Comparison of ENCODE assay signal across 20 cellular contexts in genomic region chr22:36902143-36902911, GRCh38. TPM values are rescaled to one million over a fixed set of nuclear protein-coding genes. Genes with fewer than 3 reads are reported as not detected.
DNase-seq lines count a peak whose midpoint lies in the region; ATAC-seq and TF ChIP-seq lines count a peak whose summit lies in the region.
"Had no signal": no experiment of that assay in that cellular context is flagged by ENCODE, and none has a peak within 500 bp of the region (broad histone marks: within the 10 kb centered on the region; RNA-seq: fewer than 3 reads in every experiment).

No MANE protein-coding gene starts in this region.

- no peak for ATAC-seq in activated CD8-positive, alpha-beta T cell treated with anti-CD3 and anti-CD28 coated beads, Interleukin-2, amount 10 ng/mL, durations not matched to agents 7 days and 5 days
- ATAC-seq in activated CD8-positive, alpha-beta T cell treated with anti-CD3 and anti-CD28 coated beads for 36 hours, result no peak
- no peak for ATAC-seq in activated T-helper 17 cell treated with anti-CD3 and anti-CD28 coated beads, Interleukin-2, amount 50 U/mL, for 72 hours (replicated peaks)
- ATAC-seq in lower lobe of right lung (peak; percentile 64 to 67), HG02571 (IDR thresholded peaks at IDR 0.05; ENCODE audit: unreplicated experiment) (no peak)

- H4K20me1 ChIP-seq in MM.1S (ENCODE audit: insufficient read depth, low read length), result no peaks in the 10 kb centered on the region

- intact Hi-C loops in activated CD8-positive, alpha-beta T cell treated with anti-CD3 and anti-CD28 coated beads for 36 hours (cut with micrococcal nuclease), result no loop called here
- intact Hi-C loops in lower lobe of right lung (cut with DNase I) (no loop called here), colonic mucosa (cut with DNase I) (no loop called here)

- H3K36me3 ChIP-seq in MM.1S (replicated peaks; ENCODE audit: insufficient read depth, low read length), result no peaks in the 10 kb centered on the region
- H3K36me3 ChIP-seq in lower lobe of right lung, result no peaks in the 10 kb centered on the region
- no peaks in the 10 kb centered on the region for H3K36me3 ChIP-seq in colonic mucosa
- H3K36me3 ChIP-seq: breast epithelium had no signal

- no peak for DNase-seq in activated CD8-positive, alpha-beta T cell treated with anti-CD3 and anti-CD28 coated beads, Interleukin-2, amount 10 ng/mL, durations not matched to agents 7 days and 5 days
- no peak for DNase-seq in activated CD8-positive, alpha-beta T cell treated with anti-CD3 and anti-CD28 coated beads for 36 hours
- DNase-seq in MM.1S, result no peak
- no peak for DNase-seq in lower lobe of right lung
- DNase-seq in NCI-H345 (lab: John Stamatoyannopoulos, UW), result no peak
- DNase-seq in colonic mucosa, result no peak
- DNase-seq: activated CD4-positive, alpha-beta T cell treated with anti-CD3 and anti-CD28 coated beads for 48 hours; activated CD8-positive, alpha-beta memory T cell treated with anti-CD3 and anti-CD28 coated beads, Interleukin-2, amount 50 U/mL, for 48 hours; cortex of kidney; GOT3; head of caudate nucleus; IMR-90; NCI-H1436 treated with DMSO at 0.1 percent for 48 hours; NCI-H526 had no signal

- H3K27ac Mint-ChIP-seq in activated CD8-positive, alpha-beta T cell treated with anti-CD3 and anti-CD28 coated beads, Interleukin-2, amount 10 ng/mL, durations not matched to agents 7 days and 5 days, result peak overlapping the region; percentile 2
- H3K27ac Mint-ChIP-seq in activated CD8-positive, alpha-beta T cell treated with anti-CD3 and anti-CD28 coated beads for 36 hours, result no peak overlapping the region
- H3K27ac Mint-ChIP-seq in activated T-helper 17 cell treated with anti-CD3 and anti-CD28 coated beads, Interleukin-2, amount 50 U/mL, for 72 hours, result peak overlapping the region; percentile 89
- H3K27ac Mint-ChIP-seq: nephron had no signal

- H3K4me3 Mint-ChIP-seq in activated CD8-positive, alpha-beta T cell treated with anti-CD3 and anti-CD28 coated beads, Interleukin-2, amount 10 ng/mL, durations not matched to agents 7 days and 5 days, result no peak overlapping the region
- no peak overlapping the region for H3K4me3 Mint-ChIP-seq in activated CD8-positive, alpha-beta T cell treated with anti-CD3 and anti-CD28 coated beads for 36 hours
- H3K4me3 Mint-ChIP-seq in activated T-helper 17 cell treated with anti-CD3 and anti-CD28 coated beads, Interleukin-2, amount 50 U/mL, for 72 hours, result peak overlapping the region; percentile 79
- H3K4me3 Mint-ChIP-seq: nephron had no signal

- H3K27ac ChIP-seq in MM.1S (ENCODE audit: low read length), result peak overlapping the region; percentile 68; the same call in 1 of the 2 replicates
- peak overlapping the region; percentile 36 for H3K27ac ChIP-seq in lower lobe of right lung
- H3K27ac ChIP-seq in colonic mucosa, result no peak overlapping the region
- H3K27ac ChIP-seq: parathyroid adenoma had no signal

- H3K4me1 Mint-ChIP-seq in activated CD8-positive, alpha-beta T cell treated with anti-CD3 and anti-CD28 coated beads, Interleukin-2, amount 10 ng/mL, durations not matched to agents 7 days and 5 days (ENCODE audit: low read depth), result peaks cover 37% of the 10 kb centered on the region
- no peaks in the 10 kb centered on the region for H3K4me1 Mint-ChIP-seq in activated CD8-positive, alpha-beta T cell treated with anti-CD3 and anti-CD28 coated beads for 36 hours (ENCODE audit: low read depth)
- H3K4me1 Mint-ChIP-seq in activated T-helper 17 cell treated with anti-CD3 and anti-CD28 coated beads, Interleukin-2, amount 50 U/mL, for 72 hours, result peaks cover 22% of the 10 kb centered on the region
- H3K4me1 Mint-ChIP-seq: nephron had no signal

- H3K4me3 ChIP-seq in MM.1S (ENCODE audit: low read length), result no peak overlapping the region
- no peak overlapping the region for H3K4me3 ChIP-seq in lower lobe of right lung
- H3K4me3 ChIP-seq in colonic mucosa, result no peak overlapping the region
- H3K4me3 ChIP-seq: breast epithelium had no signal

- no peaks in the 10 kb centered on the region for H3K9me3 Mint-ChIP-seq in activated CD8-positive, alpha-beta T cell treated with anti-CD3 and anti-CD28 coated beads, Interleukin-2, amount 10 ng/mL, durations not matched to agents 7 days and 5 days (ENCODE audit: insufficient read depth)
- no peaks in the 10 kb centered on the region for H3K9me3 Mint-ChIP-seq in activated CD8-positive, alpha-beta T cell treated with anti-CD3 and anti-CD28 coated beads for 36 hours
- no peaks in the 10 kb centered on the region for H3K9me3 Mint-ChIP-seq in activated T-helper 17 cell treated with anti-CD3 and anti-CD28 coated beads, Interleukin-2, amount 50 U/mL, for 72 hours

- H3K9ac ChIP-seq in MM.1S (ENCODE audit: low read length) (no peak overlapping the region), colonic mucosa (ENCODE audit: low read depth in 2 of 2, low read length in 2 of 2) (no peak overlapping the region)
- H3K9ac ChIP-seq: parathyroid adenoma had no signal

- TF ChIP-seq CTCF in activated CD8-positive, alpha-beta T cell treated with anti-CD3 and anti-CD28 coated beads for 36 hours (IDR thresholded peaks at IDR 0.05), result no peak
- TF ChIP-seq CTCF in MM.1S (IDR thresholded peaks at IDR 0.05; ENCODE audit: low read length) (no peak), lower lobe of right lung (IDR thresholded peaks at IDR 0.05) (no peak), colonic mucosa (IDR thresholded peaks at IDR 0.05) (no peak)

- H3K36me3 Mint-ChIP-seq in activated CD8-positive, alpha-beta T cell treated with anti-CD3 and anti-CD28 coated beads, Interleukin-2, amount 10 ng/mL, durations not matched to agents 7 days and 5 days (ENCODE audit: low read depth), result peaks cover 6% of the 10 kb centered on the region
- no peaks in the 10 kb centered on the region for H3K36me3 Mint-ChIP-seq in activated CD8-positive, alpha-beta T cell treated with anti-CD3 and anti-CD28 coated beads for 36 hours (ENCODE audit: low read depth)
- no peaks in the 10 kb centered on the region for H3K36me3 Mint-ChIP-seq in activated T-helper 17 cell treated with anti-CD3 and anti-CD28 coated beads, Interleukin-2, amount 50 U/mL, for 72 hours (ENCODE audit: low read depth)

- H3K9me3 ChIP-seq in MM.1S (replicated peaks; ENCODE audit: insufficient read depth, low read length), result no peaks in the 10 kb centered on the region
- no peaks in the 10 kb centered on the region for H3K9me3 ChIP-seq in lower lobe of right lung
- no peaks in the 10 kb centered on the region for H3K9me3 ChIP-seq in colonic mucosa
- H3K9me3 ChIP-seq: breast epithelium had no signal

- H3F3A ChIP-seq in MM.1S (ENCODE audit: insufficient read depth, low read length), result peaks cover 14% of the 10 kb centered on the region

- no peaks in the 10 kb centered on the region for H3K79me2 ChIP-seq in MM.1S (ENCODE audit: low read length)
- H3K79me2 ChIP-seq: parathyroid adenoma had no signal

- peak overlapping the region; percentile 42 for H3K4me2 ChIP-seq in MM.1S (ENCODE audit: low read depth, low read length)

- H3K27me3 ChIP-seq in MM.1S (replicated peaks; ENCODE audit: insufficient read depth, low read length), result no peaks in the 10 kb centered on the region
- no peaks in the 10 kb centered on the region for H3K27me3 ChIP-seq in lower lobe of right lung (ENCODE audit: low read depth)
- H3K27me3 ChIP-seq in colonic mucosa, result no peaks in the 10 kb centered on the region
- H3K27me3 ChIP-seq: breast epithelium had no signal

- peaks cover 18% of the 10 kb centered on the region for H3K4me1 ChIP-seq in MM.1S (ENCODE audit: low read length)
- H3K4me1 ChIP-seq in lower lobe of right lung, result peaks cover 5% of the 10 kb centered on the region
- H3K4me1 ChIP-seq in colonic mucosa, result no peaks in the 10 kb centered on the region
- H3K4me1 ChIP-seq: breast epithelium, parathyroid adenoma had no signal

- POLR2A ChIA-PET in activated CD8-positive, alpha-beta T cell treated with anti-CD3 and anti-CD28 coated beads, Interleukin-2, amount 10 ng/mL, durations not matched to agents 7 days and 5 days (lab: Charles Lee), result interaction anchor here (1.1 to 1.2 kb wide), 2 partner anchors 10 to 42 kb away, joined by 3 to 4 read pairs; partner anchors contain the start of gene NCF4
- POLR2A ChIA-PET in activated CD8-positive, alpha-beta T cell treated with anti-CD3 and anti-CD28 coated beads for 36 hours (lab: Charles Lee), result no interaction called here

- no peaks in the 10 kb centered on the region for H3K9me2 ChIP-seq in MM.1S (replicated peaks; ENCODE audit: insufficient read depth, low read length)

- H3K27me3 Mint-ChIP-seq in activated CD8-positive, alpha-beta T cell treated with anti-CD3 and anti-CD28 coated beads, Interleukin-2, amount 10 ng/mL, durations not matched to agents 7 days and 5 days (ENCODE audit: low read depth), result peaks cover 11% of the 10 kb centered on the region
- H3K27me3 Mint-ChIP-seq in activated CD8-positive, alpha-beta T cell treated with anti-CD3 and anti-CD28 coated beads for 36 hours, result peaks cover 20% of the 10 kb centered on the region
- H3K27me3 Mint-ChIP-seq in activated T-helper 17 cell treated with anti-CD3 and anti-CD28 coated beads, Interleukin-2, amount 50 U/mL, for 72 hours, result peaks cover 16% of the 10 kb centered on the region

- CTCF ChIA-PET in activated CD8-positive, alpha-beta T cell treated with anti-CD3 and anti-CD28 coated beads, Interleukin-2, amount 10 ng/mL, durations not matched to agents 7 days and 5 days (lab: Charles Lee), result interaction anchor here (1.0 to 3.0 kb wide), 5 partner anchors 25 to 74 kb away, joined by 3 to 8 read pairs (median 5); no protein-coding TSS in a partner anchor
- CTCF ChIA-PET in activated CD8-positive, alpha-beta T cell treated with anti-CD3 and anti-CD28 coated beads for 36 hours (lab: Charles Lee), result interaction anchor here (0.7 to 1.6 kb wide), 3 partner anchors 9 to 50 kb away, joined by 3 to 7 read pairs (median 4); no protein-coding TSS in a partner anchor

- H2AFZ ChIP-seq in MM.1S (ENCODE audit: low read length), result peak overlapping the region; percentile 72
- H2AFZ ChIP-seq: parathyroid adenoma had no signal

RNA-seq across cellular contexts. Expression of gene CSF2RB, which starts 11.1 kb away (rescaled TPM):
- 1 to 10 TPM; 1.4 TPM for total RNA-seq in activated CD8-positive, alpha-beta T cell treated with anti-CD3 and anti-CD28 coated beads, Interleukin-2, amount 10 ng/mL, durations not matched to agents 7 days and 5 days
- under 1 TPM; 0.16 to 0.29 TPM for total RNA-seq in activated CD8-positive, alpha-beta T cell treated with anti-CD3 and anti-CD28 coated beads for 36 hours
- total RNA-seq in activated T-helper 17 cell treated with anti-CD3 and anti-CD28 coated beads, Interleukin-2, amount 50 U/mL, for 72 hours, result 1 to 10 TPM; 4.2 to 4.8 TPM
- total RNA-seq in lower lobe of right lung (30.1 TPM), colonic mucosa (1 to 10 TPM; 2.1 to 5.2 TPM)
- total RNA-seq: IMR-90, MCF 10A had no signal

RNA-seq across cellular contexts. Expression of gene NCF4, which starts 41.5 kb away (rescaled TPM):
- total RNA-seq in activated CD8-positive, alpha-beta T cell treated with anti-CD3 and anti-CD28 coated beads, Interleukin-2, amount 10 ng/mL, durations not matched to agents 7 days and 5 days, result 10 to 100 TPM; 44.1 to 48.2 TPM
- total RNA-seq in activated CD8-positive, alpha-beta T cell treated with anti-CD3 and anti-CD28 coated beads for 36 hours, result 1 to 10 TPM; 2.5 to 2.9 TPM
- 10 to 100 TPM; 40.6 to 60.1 TPM for total RNA-seq in activated T-helper 17 cell treated with anti-CD3 and anti-CD28 coated beads, Interleukin-2, amount 50 U/mL, for 72 hours
- 55.3 TPM for total RNA-seq in lower lobe of right lung
- total RNA-seq in colonic mucosa, result 1 to 10 TPM; 4.4 to 8.5 TPM
- total RNA-seq: IMR-90, MCF 10A had no signal

Comparison
In these comparisons a context has a peak if more than half of its experiments do, and no peak if none do; other contexts are left out.
1. ATAC-seq: peak in lower lobe of right lung (2 of 2); none in activated CD8-positive, alpha-beta T cell treated with anti-CD3 and anti-CD28 coated beads, Interleukin-2, amount 10 ng/mL, durations not matched to agents 7 days and 5 days (single experiment), activated CD8-positive, alpha-beta T cell treated with anti-CD3 and anti-CD28 coated beads for 36 hours (single experiment), activated T-helper 17 cell treated with anti-CD3 and anti-CD28 coated beads, Interleukin-2, amount 50 U/mL, for 72 hours (single experiment) and HG02571 (single experiment).